22 cellular contexts compared by ENCODE assay signal in the genomic region with DNA sequence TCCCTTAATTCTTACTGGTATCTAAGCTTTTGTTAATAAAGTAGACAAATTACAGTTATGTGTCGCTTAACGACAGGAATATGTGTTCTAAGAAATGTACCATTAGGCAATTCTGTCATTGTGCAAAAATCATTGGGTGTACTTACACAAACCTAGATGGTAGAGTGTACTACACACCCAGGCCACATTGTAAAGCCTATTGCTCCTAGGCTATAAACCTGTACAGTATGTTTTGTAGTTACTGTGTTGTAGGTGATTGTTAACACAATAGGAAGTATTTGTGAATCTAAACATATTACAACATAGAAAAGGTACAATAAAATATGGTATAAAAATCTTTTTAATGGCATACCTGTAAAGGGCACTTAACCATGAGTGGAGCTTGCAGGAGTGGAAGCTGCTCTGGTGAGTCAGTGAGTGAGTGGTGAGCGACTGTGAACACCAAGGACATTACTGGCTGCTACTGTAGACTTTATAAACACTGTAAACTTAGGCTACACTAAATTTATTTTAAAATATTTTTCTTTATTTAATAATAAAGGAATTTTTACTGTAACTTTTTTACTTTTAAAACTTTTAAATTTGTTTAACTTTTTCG. TPM values are rescaled to one million over a fixed set of nuclear protein-coding genes. Genes with fewer than 3 reads are reported as not detected.
DNase-seq lines count a peak whose midpoint lies in the region; ATAC-seq and TF ChIP-seq lines count a peak whose summit lies in the region.
"Had no signal": no experiment of that assay in that cellular context is flagged by ENCODE, and none has a peak within 500 bp of the region (broad histone marks: within the 10 kb centered on the region; RNA-seq: fewer than 3 reads in every experiment).

No MANE protein-coding gene starts in this region.

- POLR2A ChIA-PET in PC-3 (lab: Charles Lee; ENCODE audit: unreplicated experiment): no interaction called here

- H3K27me3 ChIP-seq in PC-3 (ENCODE audit: low read length) (no peaks in the 10 kb centered on the region), left lung (no peaks in the 10 kb centered on the region)
- H3K27me3 ChIP-seq: SJCRH30 had no signal

- H3K9me2 ChIP-seq in PC-3 (replicated peaks; ENCODE audit: low read length): no peaks in the 10 kb centered on the region

- no peaks in the 10 kb centered on the region for H4K20me1 ChIP-seq in PC-3 (ENCODE audit: low read length)

- no peaks in the 10 kb centered on the region for H3K9me3 Mint-ChIP-seq in progenitor cell of endocrine pancreas (ENCODE audit: low read depth)
- H3K9me3 Mint-ChIP-seq: CD8-positive, alpha-beta memory T cell; IgD-negative memory B cell had no signal

- H3K27ac ChIP-seq in PC-3 (ENCODE audit: low read length) (no peak overlapping the region), left lung (no peak overlapping the region)
- H3K27ac ChIP-seq: C4-2B, SJCRH30 had no signal

- no peak overlapping the region for H2AFZ ChIP-seq in PC-3 (ENCODE audit: low read length)

- H3K4me1 ChIP-seq in PC-3 (ENCODE audit: insufficient read depth, low read length): no peaks in the 10 kb centered on the region
- H3K4me1 ChIP-seq in left lung: no peaks in the 10 kb centered on the region

- no peaks in the 10 kb centered on the region for H3K79me2 ChIP-seq in PC-3 (ENCODE audit: low read length)

- H3K4me3 Mint-ChIP-seq in progenitor cell of endocrine pancreas (ENCODE audit: low read depth): no peak overlapping the region
- H3K4me3 Mint-ChIP-seq: CD8-positive, alpha-beta memory T cell; IgD-negative memory B cell had no signal

- H3K4me2 ChIP-seq in PC-3 (ENCODE audit: low read length): no peak overlapping the region

- peak; percentile 45 for DNase-seq in ELR (ENCODE audit: low read depth)
- DNase-seq in PC-3: peak; percentile 54
- DNase-seq in epithelial cell of esophagus (ENCODE audit: low read depth): peak; percentile 45
- DNase-seq in left lung: no peak
- no peak for DNase-seq in progenitor cell of endocrine pancreas (ENCODE audit: low spot score, unreplicated experiment)
- no peak for DNase-seq in activated T-cell treated with anti-CD3 and anti-CD28 coated beads, Interleukin-2, amount 50 U/mL, for 1 hour
- DNase-seq: CD8-positive, alpha-beta memory T cell; DMS53; MV-4-11; NCI-H1105 treated with DMSO at 0.1 percent for 48 hours; NCI-H2029 treated with DMSO at 0.1 percent for 48 hours; NCI-H226; NCI-H510A treated with DMSO at 0.1 percent for 48 hours; NCI-H748 treated with DMSO at 0.1 percent for 48 hours; SJCRH30 had no signal

- intact Hi-C loops in PC-3 (cut with micrococcal nuclease) (no loop called here), left lung (cut with DNase I) (no loop called here)

- CTCF ChIA-PET in PC-3 (lab: Charles Lee): interaction anchor here (0.6 to 0.7 kb wide), 2 partner anchors 452 to 583 kb away, joined by 3 to 4 read pairs; no protein-coding TSS in a partner anchor

- no peaks in the 10 kb centered on the region for H3K36me3 Mint-ChIP-seq in progenitor cell of endocrine pancreas (ENCODE audit: insufficient read depth)

- no peaks in the 10 kb centered on the region for H3K9me3 ChIP-seq in PC-3 (ENCODE audit: low read length)
- no peaks in the 10 kb centered on the region for H3K9me3 ChIP-seq in left lung
- H3K9me3 ChIP-seq: SJCRH30 had no signal

- no peaks in the 10 kb centered on the region for H3K27me3 Mint-ChIP-seq in progenitor cell of endocrine pancreas

- peak; percentile 99 for ATAC-seq in PC-3
- peak; percentile 83 for ATAC-seq in left lung
- ATAC-seq in GM21619 (IDR thresholded peaks at IDR 0.05; ENCODE audit: unreplicated experiment): no peak
- no peak for ATAC-seq in GM18861 (IDR thresholded peaks at IDR 0.05; ENCODE audit: unreplicated experiment)
- ATAC-seq: GM12878, HCT116, Panc1 had no signal

- peaks cover 5% of the 10 kb centered on the region for H3K4me1 Mint-ChIP-seq in progenitor cell of endocrine pancreas (ENCODE audit: low read depth)
- H3K4me1 Mint-ChIP-seq: CD8-positive, alpha-beta memory T cell; IgD-negative memory B cell had no signal

- TF ChIP-seq CTCF in PC-3 (conservative IDR thresholded peaks at IDR 0.05; ENCODE audit: low read depth, low read length): no peak
- TF ChIP-seq CTCF in epithelial cell of esophagus (IDR thresholded peaks at IDR 0.05; ENCODE audit: insufficient read depth, low read depth, low read length, missing control alignments): no peak
- TF ChIP-seq CTCF in left lung (IDR thresholded peaks at IDR 0.05): no peak
- no peak for TF ChIP-seq CTCF in progenitor cell of endocrine pancreas (IDR thresholded peaks at IDR 0.05; ENCODE audit: unreplicated experiment)

- no peaks in the 10 kb centered on the region for H3K36me3 ChIP-seq in PC-3 (ENCODE audit: low read depth, low read length)
- no peaks in the 10 kb centered on the region for H3K36me3 ChIP-seq in left lung
- H3K36me3 ChIP-seq: SJCRH30 had no signal

- H3F3A ChIP-seq in PC-3 (ENCODE audit: low read length, unreplicated experiment): no peaks in the 10 kb centered on the region

- H3K27ac Mint-ChIP-seq in progenitor cell of endocrine pancreas: no peak overlapping the region
- H3K27ac Mint-ChIP-seq: CD8-positive, alpha-beta memory T cell; IgD-negative memory B cell had no signal

- no TSS peak for BruUV-seq in PC-3 (replicated peaks; lab: Mats Ljungman, UMichigan)

- no peak overlapping the region for H3K4me3 ChIP-seq in PC-3 (ENCODE audit: low read length)
- H3K4me3 ChIP-seq in epithelial cell of esophagus (ENCODE audit: low read length): no peak overlapping the region
- H3K4me3 ChIP-seq in left lung: no peak overlapping the region
- H3K4me3 ChIP-seq: GM12878, SJCRH30 had no signal

- H3K9ac ChIP-seq in PC-3 (ENCODE audit: low read length): no peak overlapping the region

RNA-seq across cellular contexts. Expression of a gene that starts 47.4 kb away (rescaled TPM):
- total RNA-seq in PC-3 (2014; rRNA removed) (0.07 and 0.81 TPM in 2 replicates), left lung (under 1 TPM; 0.38 to 0.81 TPM), progenitor cell of endocrine pancreas (1.6 and 2.5 TPM in 2 replicates)

Comparison
In these comparisons a context has a peak if more than half of its experiments do, and no peak if none do; other contexts are left out.
1. DNase-seq: peak in ELR (single experiment), PC-3 (single experiment) and epithelial cell of esophagus (single experiment); none in left lung (0 of 2), progenitor cell of endocrine pancreas (single experiment) and activated T-cell treated with anti-CD3 and anti-CD28 coated beads, Interleukin-2, amount 50 U/mL, for 1 hour (single experiment).
2. ATAC-seq: peak in PC-3 (single experiment) and left lung (single experiment); none in GM21619 (single experiment) and GM18861 (single experiment).